In the genomic region with DNA sequence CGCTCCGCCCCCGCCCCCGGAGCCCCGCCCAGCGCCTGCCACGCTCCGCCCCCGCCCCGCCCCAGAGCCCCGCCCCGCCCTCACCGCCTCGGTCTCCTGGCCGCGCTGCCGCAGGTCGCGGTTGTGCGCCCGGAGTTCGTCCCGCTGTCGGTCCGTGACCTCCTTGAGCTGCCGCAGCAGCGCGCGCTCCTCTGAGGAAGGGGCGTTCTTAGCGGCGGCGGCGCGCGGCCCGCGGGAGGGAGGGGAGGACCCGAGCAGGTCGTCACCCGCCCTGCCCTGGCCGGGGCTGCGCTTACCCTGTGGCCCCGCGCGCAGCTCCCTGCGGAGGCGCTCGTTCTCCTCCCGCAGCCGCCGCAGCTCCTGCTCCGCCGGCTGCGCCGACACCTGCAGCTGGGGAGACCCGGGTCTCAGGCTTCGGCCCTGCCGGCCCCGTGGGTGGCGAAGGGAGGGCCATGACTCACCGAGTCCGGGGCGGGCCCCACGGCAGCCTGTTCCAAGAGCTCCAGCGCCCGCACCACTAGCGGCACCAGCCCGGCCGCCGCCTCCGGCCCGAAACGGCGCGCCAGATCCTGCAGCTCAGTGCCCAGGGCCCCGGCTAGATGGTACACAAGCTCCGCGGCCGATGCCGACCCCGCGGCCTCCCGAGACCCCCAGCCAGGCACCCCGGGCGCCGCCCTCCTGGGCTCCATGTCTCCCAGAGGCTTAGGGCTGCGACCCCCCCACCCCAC, we compare ENCODE assay signal across 1 cellular context.
TF ChIP-seq lines count a peak whose summit lies in the region.

No MANE protein-coding gene starts in this region.

TF ChIP-seq in HepG2, 621 proteins besides CTCF, POLR2A, EP300 and RAD21 (continued from another document and continues in another):
- TF ChIP-seq NFAT5 (CRISPR knock-in tag; IDR thresholded peaks at IDR 0.05): no peak
- TF ChIP-seq, protein P1, sequence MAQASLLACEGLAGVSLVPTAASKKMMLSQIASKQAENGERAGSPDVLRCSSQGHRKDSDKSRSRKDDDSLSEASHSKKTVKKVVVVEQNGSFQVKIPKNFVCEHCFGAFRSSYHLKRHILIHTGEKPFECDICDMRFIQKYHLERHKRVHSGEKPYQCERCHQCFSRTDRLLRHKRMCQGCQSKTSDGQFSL (CRISPR knock-in tag; IDR thresholded peaks at IDR 0.05): peak; percentile 1; the same call in 1 of the 2 replicates
- TF ChIP-seq KDM2A (CRISPR knock-in tag; IDR thresholded peaks at IDR 0.05; ENCODE audit: borderline replicate concordance, low read depth): 0 out of 2 replicates have a peak, but pooled peaks have one; percentile 58
- TF ChIP-seq, protein P2, sequence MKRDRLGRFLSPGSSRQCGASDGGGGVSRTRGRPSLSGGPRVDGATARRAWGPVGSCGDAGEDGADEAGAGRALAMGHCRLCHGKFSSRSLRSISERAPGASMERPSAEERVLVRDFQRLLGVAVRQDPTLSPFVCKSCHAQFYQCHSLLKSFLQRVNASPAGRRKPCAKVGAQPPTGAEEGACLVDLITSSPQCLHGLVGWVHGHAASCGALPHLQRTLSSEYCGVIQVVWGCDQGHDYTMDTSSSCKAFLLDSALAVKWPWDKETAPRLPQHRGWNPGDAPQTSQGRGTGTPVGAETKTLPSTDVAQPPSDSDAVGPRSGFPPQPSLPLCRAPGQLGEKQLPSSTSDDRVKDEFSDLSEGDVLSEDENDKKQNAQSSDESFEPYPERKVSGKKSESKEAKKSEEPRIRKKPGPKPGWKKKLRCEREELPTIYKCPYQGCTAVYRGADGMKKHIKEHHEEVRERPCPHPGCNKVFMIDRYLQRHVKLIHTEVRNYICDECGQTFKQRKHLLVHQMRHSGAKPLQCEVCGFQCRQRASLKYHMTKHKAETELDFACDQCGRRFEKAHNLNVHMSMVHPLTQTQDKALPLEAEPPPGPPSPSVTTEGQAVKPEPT (CRISPR knock-in tag; IDR thresholded peaks at IDR 0.05; ENCODE audit: low read depth): peak; percentile 13; the same call in 1 of the 2 replicates
- TF ChIP-seq DNMT3B (CRISPR knock-in tag; conservative IDR thresholded peaks at IDR 0.05): no peak
- TF ChIP-seq, protein P3, sequence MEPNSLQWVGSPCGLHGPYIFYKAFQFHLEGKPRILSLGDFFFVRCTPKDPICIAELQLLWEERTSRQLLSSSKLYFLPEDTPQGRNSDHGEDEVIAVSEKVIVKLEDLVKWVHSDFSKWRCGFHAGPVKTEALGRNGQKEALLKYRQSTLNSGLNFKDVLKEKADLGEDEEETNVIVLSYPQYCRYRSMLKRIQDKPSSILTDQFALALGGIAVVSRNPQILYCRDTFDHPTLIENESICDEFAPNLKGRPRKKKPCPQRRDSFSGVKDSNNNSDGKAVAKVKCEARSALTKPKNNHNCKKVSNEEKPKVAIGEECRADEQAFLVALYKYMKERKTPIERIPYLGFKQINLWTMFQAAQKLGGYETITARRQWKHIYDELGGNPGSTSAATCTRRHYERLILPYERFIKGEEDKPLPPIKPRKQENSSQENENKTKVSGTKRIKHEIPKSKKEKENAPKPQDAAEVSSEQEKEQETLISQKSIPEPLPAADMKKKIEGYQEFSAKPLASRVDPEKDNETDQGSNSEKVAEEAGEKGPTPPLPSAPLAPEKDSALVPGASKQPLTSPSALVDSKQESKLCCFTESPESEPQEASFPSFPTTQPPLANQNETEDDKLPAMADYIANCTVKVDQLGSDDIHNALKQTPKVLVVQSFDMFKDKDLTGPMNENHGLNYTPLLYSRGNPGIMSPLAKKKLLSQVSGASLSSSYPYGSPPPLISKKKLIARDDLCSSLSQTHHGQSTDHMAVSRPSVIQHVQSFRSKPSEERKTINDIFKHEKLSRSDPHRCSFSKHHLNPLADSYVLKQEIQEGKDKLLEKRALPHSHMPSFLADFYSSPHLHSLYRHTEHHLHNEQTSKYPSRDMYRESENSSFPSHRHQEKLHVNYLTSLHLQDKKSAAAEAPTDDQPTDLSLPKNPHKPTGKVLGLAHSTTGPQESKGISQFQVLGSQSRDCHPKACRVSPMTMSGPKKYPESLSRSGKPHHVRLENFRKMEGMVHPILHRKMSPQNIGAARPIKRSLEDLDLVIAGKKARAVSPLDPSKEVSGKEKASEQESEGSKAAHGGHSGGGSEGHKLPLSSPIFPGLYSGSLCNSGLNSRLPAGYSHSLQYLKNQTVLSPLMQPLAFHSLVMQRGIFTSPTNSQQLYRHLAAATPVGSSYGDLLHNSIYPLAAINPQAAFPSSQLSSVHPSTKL (CRISPR knock-in tag; IDR thresholded peaks at IDR 0.05): no peak
- no peak for TF ChIP-seq HHEX (CRISPR knock-in tag; IDR thresholded peaks at IDR 0.05)
- TF ChIP-seq, protein P4, sequence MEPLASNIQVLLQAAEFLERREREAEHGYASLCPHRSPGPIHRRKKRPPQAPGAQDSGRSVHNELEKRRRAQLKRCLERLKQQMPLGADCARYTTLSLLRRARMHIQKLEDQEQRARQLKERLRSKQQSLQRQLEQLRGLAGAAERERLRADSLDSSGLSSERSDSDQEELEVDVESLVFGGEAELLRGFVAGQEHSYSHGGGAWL (CRISPR knock-in tag; IDR thresholded peaks at IDR 0.05): no peak
- TF ChIP-seq BRD4 (CRISPR knock-in tag; IDR thresholded peaks at IDR 0.05): peak; percentile 31; the same call in 1 of the 2 replicates
- no peak for TF ChIP-seq NFIB (CRISPR knock-in tag; IDR thresholded peaks at IDR 0.05; ENCODE audit: borderline replicate concordance)
- TF ChIP-seq, protein P5, sequence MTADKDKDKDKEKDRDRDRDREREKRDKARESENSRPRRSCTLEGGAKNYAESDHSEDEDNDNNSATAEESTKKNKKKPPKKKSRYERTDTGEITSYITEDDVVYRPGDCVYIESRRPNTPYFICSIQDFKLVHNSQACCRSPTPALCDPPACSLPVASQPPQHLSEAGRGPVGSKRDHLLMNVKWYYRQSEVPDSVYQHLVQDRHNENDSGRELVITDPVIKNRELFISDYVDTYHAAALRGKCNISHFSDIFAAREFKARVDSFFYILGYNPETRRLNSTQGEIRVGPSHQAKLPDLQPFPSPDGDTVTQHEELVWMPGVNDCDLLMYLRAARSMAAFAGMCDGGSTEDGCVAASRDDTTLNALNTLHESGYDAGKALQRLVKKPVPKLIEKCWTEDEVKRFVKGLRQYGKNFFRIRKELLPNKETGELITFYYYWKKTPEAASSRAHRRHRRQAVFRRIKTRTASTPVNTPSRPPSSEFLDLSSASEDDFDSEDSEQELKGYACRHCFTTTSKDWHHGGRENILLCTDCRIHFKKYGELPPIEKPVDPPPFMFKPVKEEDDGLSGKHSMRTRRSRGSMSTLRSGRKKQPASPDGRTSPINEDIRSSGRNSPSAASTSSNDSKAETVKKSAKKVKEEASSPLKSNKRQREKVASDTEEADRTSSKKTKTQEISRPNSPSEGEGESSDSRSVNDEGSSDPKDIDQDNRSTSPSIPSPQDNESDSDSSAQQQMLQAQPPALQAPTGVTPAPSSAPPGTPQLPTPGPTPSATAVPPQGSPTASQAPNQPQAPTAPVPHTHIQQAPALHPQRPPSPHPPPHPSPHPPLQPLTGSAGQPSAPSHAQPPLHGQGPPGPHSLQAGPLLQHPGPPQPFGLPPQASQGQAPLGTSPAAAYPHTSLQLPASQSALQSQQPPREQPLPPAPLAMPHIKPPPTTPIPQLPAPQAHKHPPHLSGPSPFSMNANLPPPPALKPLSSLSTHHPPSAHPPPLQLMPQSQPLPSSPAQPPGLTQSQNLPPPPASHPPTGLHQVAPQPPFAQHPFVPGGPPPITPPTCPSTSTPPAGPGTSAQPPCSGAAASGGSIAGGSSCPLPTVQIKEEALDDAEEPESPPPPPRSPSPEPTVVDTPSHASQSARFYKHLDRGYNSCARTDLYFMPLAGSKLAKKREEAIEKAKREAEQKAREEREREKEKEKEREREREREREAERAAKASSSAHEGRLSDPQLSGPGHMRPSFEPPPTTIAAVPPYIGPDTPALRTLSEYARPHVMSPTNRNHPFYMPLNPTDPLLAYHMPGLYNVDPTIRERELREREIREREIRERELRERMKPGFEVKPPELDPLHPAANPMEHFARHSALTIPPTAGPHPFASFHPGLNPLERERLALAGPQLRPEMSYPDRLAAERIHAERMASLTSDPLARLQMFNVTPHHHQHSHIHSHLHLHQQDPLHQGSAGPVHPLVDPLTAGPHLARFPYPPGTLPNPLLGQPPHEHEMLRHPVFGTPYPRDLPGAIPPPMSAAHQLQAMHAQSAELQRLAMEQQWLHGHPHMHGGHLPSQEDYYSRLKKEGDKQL (CRISPR knock-in tag; IDR thresholded peaks at IDR 0.05; ENCODE audit: low read depth): no peak
- TF ChIP-seq ZFYVE20 (CRISPR knock-in tag; IDR thresholded peaks at IDR 0.05; ENCODE audit: borderline replicate concordance, low read depth): no peak
- TF ChIP-seq NFKB2 (CRISPR knock-in tag; IDR thresholded peaks at IDR 0.05; ENCODE audit: borderline replicate concordance): no peak
- TF ChIP-seq, protein P6, sequence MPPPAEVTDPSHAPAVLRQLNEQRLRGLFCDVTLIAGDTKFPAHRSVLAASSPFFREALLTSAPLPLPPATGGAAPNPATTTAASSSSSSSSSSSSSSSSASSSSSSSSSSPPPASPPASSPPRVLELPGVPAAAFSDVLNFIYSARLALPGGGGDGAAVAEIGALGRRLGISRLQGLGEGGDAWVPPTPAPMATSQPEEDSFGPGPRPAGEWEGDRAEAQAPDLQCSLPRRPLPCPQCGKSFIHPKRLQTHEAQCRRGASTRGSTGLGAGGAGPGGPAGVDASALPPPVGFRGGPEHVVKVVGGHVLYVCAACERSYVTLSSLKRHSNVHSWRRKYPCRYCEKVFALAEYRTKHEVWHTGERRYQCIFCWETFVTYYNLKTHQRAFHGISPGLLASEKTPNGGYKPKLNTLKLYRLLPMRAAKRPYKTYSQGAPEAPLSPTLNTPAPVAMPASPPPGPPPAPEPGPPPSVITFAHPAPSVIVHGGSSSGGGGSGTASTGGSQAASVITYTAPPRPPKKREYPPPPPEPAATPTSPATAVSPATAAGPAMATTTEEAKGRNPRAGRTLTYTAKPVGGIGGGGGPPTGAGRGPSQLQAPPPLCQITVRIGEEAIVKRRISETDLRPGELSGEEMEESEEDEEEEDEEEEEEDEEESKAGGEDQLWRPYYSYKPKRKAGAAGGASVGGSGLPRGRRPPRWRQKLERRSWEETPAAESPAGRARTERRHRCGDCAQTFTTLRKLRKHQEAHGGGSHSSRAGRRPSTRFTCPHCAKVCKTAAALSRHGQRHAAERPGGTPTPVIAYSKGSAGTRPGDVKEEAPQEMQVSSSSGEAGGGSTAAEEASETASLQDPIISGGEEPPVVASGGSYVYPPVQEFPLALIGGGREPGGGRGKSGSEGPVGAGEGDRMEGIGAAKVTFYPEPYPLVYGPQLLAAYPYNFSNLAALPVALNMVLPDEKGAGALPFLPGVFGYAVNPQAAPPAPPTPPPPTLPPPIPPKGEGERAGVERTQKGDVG (CRISPR knock-in tag; IDR thresholded peaks at IDR 0.05; ENCODE audit: borderline replicate concordance): no peak
- no peak for TF ChIP-seq FOXJ3 (CRISPR knock-in tag; IDR thresholded peaks at IDR 0.05; ENCODE audit: borderline replicate concordance)
- no peak for TF ChIP-seq ZNF205 (CRISPR knock-in tag; IDR thresholded peaks at IDR 0.05)
- no peak for TF ChIP-seq GTF3A (CRISPR knock-in tag; conservative IDR thresholded peaks at IDR 0.05)
- no peak; the same call in 1 of the 2 replicates for TF ChIP-seq BCL3 (CRISPR knock-in tag; IDR thresholded peaks at IDR 0.05)
- TF ChIP-seq TARDBP (CRISPR knock-in tag; IDR thresholded peaks at IDR 0.05): no peak
- TF ChIP-seq ARNT2 (CRISPR knock-in tag; IDR thresholded peaks at IDR 0.05; ENCODE audit: low read depth): no peak
- TF ChIP-seq, protein P7, sequence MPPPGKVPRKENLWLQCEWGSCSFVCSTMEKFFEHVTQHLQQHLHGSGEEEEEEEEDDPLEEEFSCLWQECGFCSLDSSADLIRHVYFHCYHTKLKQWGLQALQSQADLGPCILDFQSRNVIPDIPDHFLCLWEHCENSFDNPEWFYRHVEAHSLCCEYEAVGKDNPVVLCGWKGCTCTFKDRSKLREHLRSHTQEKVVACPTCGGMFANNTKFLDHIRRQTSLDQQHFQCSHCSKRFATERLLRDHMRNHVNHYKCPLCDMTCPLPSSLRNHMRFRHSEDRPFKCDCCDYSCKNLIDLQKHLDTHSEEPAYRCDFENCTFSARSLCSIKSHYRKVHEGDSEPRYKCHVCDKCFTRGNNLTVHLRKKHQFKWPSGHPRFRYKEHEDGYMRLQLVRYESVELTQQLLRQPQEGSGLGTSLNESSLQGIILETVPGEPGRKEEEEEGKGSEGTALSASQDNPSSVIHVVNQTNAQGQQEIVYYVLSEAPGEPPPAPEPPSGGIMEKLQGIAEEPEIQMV (CRISPR knock-in tag; IDR thresholded peaks at IDR 0.05; ENCODE audit: low read depth): no peak
- no peak for TF ChIP-seq ZFP41 (CRISPR knock-in tag; IDR thresholded peaks at IDR 0.05; ENCODE audit: borderline replicate concordance)
- TF ChIP-seq ZNF264 (CRISPR knock-in tag; IDR thresholded peaks at IDR 0.05): no peak; the same call in 1 of the 2 replicates
- TF ChIP-seq XRCC5 (optimal IDR thresholded peaks at IDR 0.05; ENCODE audit: low read length): peak; percentile 23
